ENCODE assay signal across 9 cellular contexts in the genomic region with DNA sequence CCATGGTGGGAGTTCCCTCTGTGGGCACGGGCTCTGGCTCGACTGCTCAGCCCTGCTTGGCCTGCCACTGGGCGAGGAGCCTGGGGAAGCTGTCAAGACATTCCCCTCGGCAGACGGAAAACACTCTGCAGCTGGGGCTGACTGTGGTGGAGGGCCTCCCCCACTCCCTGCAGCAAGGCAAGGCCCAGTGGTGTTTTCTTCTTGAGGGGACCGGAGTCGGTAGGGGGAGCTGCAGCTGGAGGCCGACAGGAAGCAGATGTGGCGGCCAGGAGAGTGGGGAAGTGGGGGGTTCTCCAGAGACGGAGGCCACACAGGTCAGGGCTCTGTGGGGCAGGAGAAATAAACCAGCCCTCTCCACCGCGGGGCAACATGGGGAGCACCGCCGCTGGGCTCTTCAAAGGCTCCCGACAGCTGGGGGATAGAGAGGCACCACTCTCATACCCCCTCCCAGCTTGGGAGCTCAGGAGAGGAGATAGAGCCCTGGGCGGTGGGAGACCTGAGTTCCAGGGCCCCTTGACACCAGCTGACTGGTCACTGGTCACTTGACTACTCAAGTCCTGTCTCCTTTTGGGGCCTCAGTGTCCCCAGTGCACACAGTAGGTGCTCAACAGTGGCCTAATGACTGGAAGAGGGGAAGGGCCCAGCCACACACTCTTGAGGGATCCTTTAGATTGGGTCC. TPM values are rescaled to one million over a fixed set of nuclear protein-coding genes. Genes with fewer than 3 reads are reported as not detected.
DNase-seq lines count a peak whose midpoint lies in the region; ATAC-seq and TF ChIP-seq lines count a peak whose summit lies in the region.
"Had no signal": no experiment of that assay in that cellular context is flagged by ENCODE, and none has a peak within 500 bp of the region (broad histone marks: within the 10 kb centered on the region; RNA-seq: fewer than 3 reads in every experiment).

No MANE protein-coding gene starts in this region.

- intact Hi-C loops in adrenal gland (cut with DNase I), result no loop called here

- peak; percentile 2 for ATAC-seq in left lobe of liver

- TF ChIP-seq EP300 in tibial nerve (IDR thresholded peaks at IDR 0.05), result no peak

- TF ChIP-seq CTCF in adrenal gland (IDR thresholded peaks at IDR 0.05) (peak in 1 of 6 experiments; percentile 7), tibial nerve (IDR thresholded peaks at IDR 0.05) (peak in 3 of 5 experiments; percentile 14 to 38 (median 25))

- no peaks in the 10 kb centered on the region for H3K27me3 ChIP-seq in adrenal gland
- H3K27me3 ChIP-seq in tibial nerve, result no peaks in the 10 kb centered on the region

- peak; percentile 52 for DNase-seq in activated effector memory CD4-positive, alpha-beta T cell treated with anti-CD3 and anti-CD28 coated beads, Interleukin-2, amount 50 U/mL, for 16 hours
- DNase-seq in activated effector memory CD4-positive, alpha-beta T cell treated with Interleukin-2 at 50 U/mL for 16 hours, result no peak
- peak in 5 of 7 donors; percentile 11 to 53 (median 22) for DNase-seq in adrenal gland
- DNase-seq in left lobe of liver (ENCODE audit: low spot score), result peak; percentile 42
- no peak for DNase-seq in tibial nerve (ENCODE audit: low spot score in 2 of 2)
- no peak for DNase-seq in putamen (ENCODE audit: low spot score)
- no peak for DNase-seq in NCI-H1092 treated with DMSO at 0.1 percent for 48 hours (lab: John Stamatoyannopoulos, UW)
- no peak for DNase-seq in NCI-H2029 treated with DMSO at 0.1 percent for 48 hours (lab: John Stamatoyannopoulos, UW)
- DNase-seq: activated T-cell treated with anti-CD3 and anti-CD28 coated beads, Interleukin-2, amount 50 U/mL, for 48 hours had no signal

- H3K4me3 ChIP-seq in adrenal gland (no peak overlapping the region), tibial nerve (no peak overlapping the region)

- no peak for TF ChIP-seq POLR2A in adrenal gland (IDR thresholded peaks at IDR 0.05)
- no peak for TF ChIP-seq POLR2A in tibial nerve (IDR thresholded peaks at IDR 0.05)

- H3K4me1 ChIP-seq in adrenal gland (replicated peaks in 1 of 2), result no peaks in the 10 kb centered on the region
- peaks cover 0 to 61% (median 13%) of the 10 kb centered on the region in 4 donors for H3K4me1 ChIP-seq in tibial nerve

- H3K27ac ChIP-seq in adrenal gland (peak overlapping the region in 1 of 5 donors; percentile 40), tibial nerve (peak overlapping the region in 3 of 4 donors; percentile 27 to 84 (median 47))

- H3K36me3 ChIP-seq in adrenal gland (replicated peaks in 1 of 2) (peaks cover 0 to 21% of the 10 kb centered on the region in 2 donors), tibial nerve (peaks cover 0 to 78% (median 0%) of the 10 kb centered on the region in 3 donors)

- H3K9me3 ChIP-seq in adrenal gland (replicated peaks in 1 of 3) (no peaks in the 10 kb centered on the region), tibial nerve (no peaks in the 10 kb centered on the region)

- 65 to 76% (median 67%) methylated on average over 10 to 16 of the region's 16 CpGs for WGBS in adrenal gland, 4 donors
- WGBS in tibial nerve, 2 donors, result 42 to 46% methylated on average over 16 of the region's 16 CpGs

RNA-seq across cellular contexts. Expression of gene PPIF, which starts 43.4 kb away (rescaled TPM):
- 100 to 1,000 TPM; 179 to 619 (median 259) TPM for total RNA-seq in adrenal gland
- 100 to 1,000 TPM in 1 of 3 donors, 10 to 100 TPM in 2; 43.8 to 564 (median 74.3) TPM for polyA plus RNA-seq in adrenal gland
- 93.4 TPM for total RNA-seq in left lobe of liver
- total RNA-seq in tibial nerve, result 10 to 100 TPM; 16.6 to 36.0 (median 20.6) TPM

RNA-seq across cellular contexts. Expression of gene ZCCHC24, which starts 54.7 kb away (rescaled TPM):
- 10 to 100 TPM; 21.7 to 49.0 (median 28.8) TPM for total RNA-seq in adrenal gland
- polyA plus RNA-seq in adrenal gland, result 10 to 100 TPM in 2 of 3 donors, 1 to 10 TPM in 1; 8.7 to 19.9 (median 12.9) TPM
- 30.5 TPM for total RNA-seq in left lobe of liver
- total RNA-seq in tibial nerve, result 100 to 1,000 TPM; 122 to 165 (median 138) TPM

Comparison
In these comparisons a context has a peak if more than half of its experiments do, and no peak if none do; other contexts are left out.
1. DNase-seq: peak in activated effector memory CD4-positive, alpha-beta T cell treated with anti-CD3 and anti-CD28 coated beads, Interleukin-2, amount 50 U/mL, for 16 hours (single experiment), adrenal gland (5 of 7) and left lobe of liver (single experiment); none in activated effector memory CD4-positive, alpha-beta T cell treated with Interleukin-2 at 50 U/mL for 16 hours (single experiment), tibial nerve (0 of 2), putamen (single experiment), NCI-H1092 treated with DMSO at 0.1 percent for 48 hours (single experiment) and NCI-H2029 treated with DMSO at 0.1 percent for 48 hours (single experiment).